Comparison of ENCODE assay signal across 1 cellular context in genomic region chr1:167638064-167638463, GRCh38.
TF ChIP-seq lines count a peak whose summit lies in the region.

No MANE protein-coding gene starts in this region.

TF ChIP-seq in H1, 55 proteins besides CTCF, POLR2A, EP300 and RAD21:
- no peak for TF ChIP-seq SIN3A (conservative IDR thresholded peaks at IDR 0.05 in 1 of 2, IDR thresholded peaks at IDR 0.05 in 1 of 2; ENCODE audit: low read depth in 1 of 2, low read length in 2 of 2)
- TF ChIP-seq TAF7 (optimal IDR thresholded peaks at IDR 0.05; ENCODE audit: borderline replicate concordance, low read depth, low read length), result no peak
- TF ChIP-seq E2F6 (IDR thresholded peaks at IDR 0.05), result no peak
- TF ChIP-seq SP4 (IDR thresholded peaks at IDR 0.05; ENCODE audit: low read length), result no peak
- TF ChIP-seq ATF2 (IDR thresholded peaks at IDR 0.05; ENCODE audit: low read length), result no peak
- TF ChIP-seq CHD1 (IDR thresholded peaks at IDR 0.05; ENCODE audit: low read depth, low read length), result no peak
- TF ChIP-seq POLR2AphosphoS5 (IDR thresholded peaks at IDR 0.05; ENCODE audit: low read depth, low read length), result no peak
- no peak for TF ChIP-seq KDM5A (IDR thresholded peaks at IDR 0.05; ENCODE audit: low read length)
- TF ChIP-seq SIX5 (IDR thresholded peaks at IDR 0.05; ENCODE audit: low read depth, low read length), result no peak
- TF ChIP-seq SP2 (IDR thresholded peaks at IDR 0.05; ENCODE audit: low read length), result no peak
- TF ChIP-seq CREB1 (IDR thresholded peaks at IDR 0.05), result no peak
- no peak for TF ChIP-seq PHF8 (conservative IDR thresholded peaks at IDR 0.05; ENCODE audit: low read depth, low read length)
- TF ChIP-seq USF2 (IDR thresholded peaks at IDR 0.05; ENCODE audit: low read length), result no peak
- no peak for TF ChIP-seq NRF1 (IDR thresholded peaks at IDR 0.05; ENCODE audit: low read depth, low read length)
- TF ChIP-seq FOSL1 (IDR thresholded peaks at IDR 0.05; ENCODE audit: insufficient read depth, low read depth, low read length), result no peak
- TF ChIP-seq TAF1 (IDR thresholded peaks at IDR 0.05; ENCODE audit: low read depth, low read length), result no peak
- TF ChIP-seq RNF2 (IDR thresholded peaks at IDR 0.05; ENCODE audit: borderline replicate concordance, low read depth, low read length, missing control alignments, poor library complexity, severe bottlenecking), result no peak
